28 cellular contexts compared by ENCODE assay signal in genomic region chr2:120391905-120392665, GRCh38. TPM values are rescaled to one million over a fixed set of nuclear protein-coding genes. Genes with fewer than 3 reads are reported as not detected.
DNase-seq lines count a peak whose midpoint lies in the region; ATAC-seq, FAIRE-seq and TF ChIP-seq lines count a peak whose summit lies in the region.
"Had no signal": no experiment of that assay in that cellular context is flagged by ENCODE, and none has a peak within 500 bp of the region (broad histone marks: within the 10 kb centered on the region; RNA-seq: fewer than 3 reads in every experiment).

No MANE protein-coding gene starts in this region.

- H3K27me3 ChIP-seq in Peyer's patch: no peaks in the 10 kb centered on the region

- DNase-seq in CD14-positive monocyte (ENCODE audit: low spot score) (peak; percentile 7), Peyer's patch (peak in 2 of 3 donors; percentile 28 to 38), kidney (peak; percentile 44), sciatic nerve (ENCODE audit: low spot score) (peak; percentile 37), NOMO-1 (lab: John Stamatoyannopoulos, UW; ENCODE audit: unreplicated experiment in 2 of 2) (no peak), NCI-H2171 (lab: John Stamatoyannopoulos, UW) (no peak)
- DNase-seq: activated CD4-positive, alpha-beta T cell treated with anti-CD3 and anti-CD28 coated beads for 4 hours; activated CD8-positive, alpha-beta memory T cell treated with anti-CD3 and anti-CD28 coated beads, Interleukin-2, amount 10 ng/mL, durations not matched to agents 7 days and 5 days; activated gamma-delta T cell; activated naive CD8-positive, alpha-beta T cell treated with anti-CD3 and anti-CD28 coated beads, Interleukin-2, amount 50 U/mL, for 24 hours; C1 segment of cervical spinal cord; Caco-2; DMS79; GDM1; Karpas-422; mesendoderm; NCI-H1436 treated with DMSO at 0.1 percent for 48 hours; NCI-H446; OCI-M1; stimulated activated CD4-positive, alpha-beta T cell treated with anti-CD3 and anti-CD28 coated beads, Interleukin-1b, Interleukin-23, amount 100 ng/mL, for 48 hours; trophoblast cell had no signal

- H3K27me3 Mint-ChIP-seq in CD14-positive monocyte (ENCODE audit: low read depth in 3 of 3): peaks cover 2 to 5% (median 3%) of the 10 kb centered on the region in 3 donors
- H3K27me3 Mint-ChIP-seq: activated CD8-positive, alpha-beta memory T cell treated with anti-CD3 and anti-CD28 coated beads, Interleukin-2, amount 10 ng/mL, durations not matched to agents 7 days and 5 days; activated naive CD8-positive, alpha-beta T cell treated with anti-CD3 and anti-CD28 coated beads, Interleukin-2, amount 50 U/mL, for 24 hours had no signal

- intact Hi-C loops in CD14-positive monocyte (cut with micrococcal nuclease) (no loop called here), kidney (cut with DNase I) (no loop called here), sciatic nerve (cut with DNase I) (no loop called here)

- peaks cover 0 to 7% (median 3%) of the 10 kb centered on the region in 7 donors for H3K9me3 Mint-ChIP-seq in CD14-positive monocyte
- H3K9me3 Mint-ChIP-seq: activated naive CD8-positive, alpha-beta T cell treated with anti-CD3 and anti-CD28 coated beads, Interleukin-2, amount 50 U/mL, for 24 hours; central memory CD8-positive, alpha-beta T cell had no signal

- H3K4me3 ChIP-seq in Peyer's patch (no peak overlapping the region), kidney (ENCODE audit: low read length in 2 of 2) (no peak overlapping the region)
- H3K4me3 ChIP-seq: dorsolateral prefrontal cortex, skin epidermis had no signal

- H3K4me3 Mint-ChIP-seq in CD14-positive monocyte: no peak overlapping the region
- H3K4me3 Mint-ChIP-seq: activated CD8-positive, alpha-beta memory T cell treated with anti-CD3 and anti-CD28 coated beads, Interleukin-2, amount 10 ng/mL, durations not matched to agents 7 days and 5 days; activated naive CD8-positive, alpha-beta T cell treated with anti-CD3 and anti-CD28 coated beads, Interleukin-2, amount 50 U/mL, for 24 hours; central memory CD8-positive, alpha-beta T cell had no signal

- no peaks in the 10 kb centered on the region for H3K36me3 Mint-ChIP-seq in CD14-positive monocyte
- H3K36me3 Mint-ChIP-seq: activated CD8-positive, alpha-beta memory T cell treated with anti-CD3 and anti-CD28 coated beads, Interleukin-2, amount 10 ng/mL, durations not matched to agents 7 days and 5 days had no signal

- H3K27ac Mint-ChIP-seq in CD14-positive monocyte: no peak overlapping the region
- H3K27ac Mint-ChIP-seq: activated CD8-positive, alpha-beta memory T cell treated with anti-CD3 and anti-CD28 coated beads, Interleukin-2, amount 10 ng/mL, durations not matched to agents 7 days and 5 days; activated naive CD8-positive, alpha-beta T cell treated with anti-CD3 and anti-CD28 coated beads, Interleukin-2, amount 50 U/mL, for 24 hours had no signal

- H3K27ac ChIP-seq in Peyer's patch: no peak overlapping the region
- no peak overlapping the region for H3K27ac ChIP-seq in kidney (ENCODE audit: low read depth in 2 of 2, low read length in 2 of 2)
- H3K27ac ChIP-seq: dorsolateral prefrontal cortex, neutrophil, skin epidermis had no signal

- no peaks in the 10 kb centered on the region for H3K4me1 Mint-ChIP-seq in CD14-positive monocyte
- H3K4me1 Mint-ChIP-seq: activated CD8-positive, alpha-beta memory T cell treated with anti-CD3 and anti-CD28 coated beads, Interleukin-2, amount 10 ng/mL, durations not matched to agents 7 days and 5 days; activated naive CD8-positive, alpha-beta T cell treated with anti-CD3 and anti-CD28 coated beads, Interleukin-2, amount 50 U/mL, for 24 hours; central memory CD8-positive, alpha-beta T cell had no signal

- FAIRE-seq in kidney (lab: Jason Lieb, UNC): no peak
- FAIRE-seq: HepG2 had no signal

- no peak for TF ChIP-seq CTCF in CD14-positive monocyte (IDR thresholded peaks at IDR 0.05)
- TF ChIP-seq CTCF in Peyer's patch (IDR thresholded peaks at IDR 0.05): no peak
- TF ChIP-seq CTCF in kidney (IDR thresholded peaks at IDR 0.05; ENCODE audit: borderline replicate concordance, extremely low read depth, insufficient read depth): no peak

- no peak for ATAC-seq in sciatic nerve
- no peak for ATAC-seq in HG02798 (IDR thresholded peaks at IDR 0.05; ENCODE audit: poor library complexity, unreplicated experiment)
- ATAC-seq: activated CD8-positive, alpha-beta memory T cell treated with anti-CD3 and anti-CD28 coated beads, Interleukin-2, amount 10 ng/mL, durations not matched to agents 7 days and 5 days; activated naive CD8-positive, alpha-beta T cell treated with anti-CD3 and anti-CD28 coated beads, Interleukin-2, amount 50 U/mL, for 24 hours; HepG2 had no signal

- no peak for TF ChIP-seq POLR2A in Peyer's patch (IDR thresholded peaks at IDR 0.05)

- no peaks in the 10 kb centered on the region for H3K9me3 ChIP-seq in Peyer's patch
- H3K9me3 ChIP-seq in kidney (ENCODE audit: control insufficient read depth in 1 of 2, low read length in 2 of 2): peaks cover 0 to 8% of the 10 kb centered on the region in 2 donors
- H3K9me3 ChIP-seq: Caco-2, neutrophil had no signal

- H3K4me1 ChIP-seq in Peyer's patch (no peaks in the 10 kb centered on the region), kidney (ENCODE audit: control insufficient read depth in 1 of 2, insufficient read depth in 1 of 2, low read depth in 1 of 2, low read length in 2 of 2) (no peaks in the 10 kb centered on the region)

- no peak overlapping the region for H3K9ac ChIP-seq in kidney (ENCODE audit: low read length in 2 of 2)

- H3K36me3 ChIP-seq in Peyer's patch (no peaks in the 10 kb centered on the region), kidney (ENCODE audit: control insufficient read depth in 1 of 2, insufficient read depth in 2 of 2, low read length in 2 of 2) (no peaks in the 10 kb centered on the region)
- H3K36me3 ChIP-seq: neutrophil had no signal

RNA-seq across cellular contexts. Expression of gene INHBB, which starts 46.1 kb away (rescaled TPM):
- polyA plus RNA-seq in CD14-positive monocyte (not detected), kidney (ENCODE audit: insufficient read depth, low read depth, low replicate concordance) (0.49 TPM)
- total RNA-seq in Peyer's patch (1 to 10 TPM in 1 of 4 donors, under 1 TPM in 2, not detected in 1; 0.70 to 1.1 (median 0.95) TPM), kidney (3.7 TPM), sciatic nerve (37.4 TPM)
- total RNA-seq: activated CD8-positive, alpha-beta memory T cell treated with anti-CD3 and anti-CD28 coated beads, Interleukin-2, amount 10 ng/mL, durations not matched to agents 7 days and 5 days; T-helper 2 cell treated with Interferon-gamma antibody and Interleukin-4, amounts not matched to agents 100 ng/mL and 5 ng/mL, for 36 hours had no signal

Comparison
In these comparisons a context has a peak if more than half of its experiments do, and no peak if none do; other contexts are left out.
1. DNase-seq: peak in CD14-positive monocyte (single experiment), Peyer's patch (2 of 3), kidney (single experiment) and sciatic nerve (single experiment); none in NOMO-1 (0 of 2) and NCI-H2171 (single experiment).